1 cellular context compared by ENCODE assay signal in the genomic region with DNA sequence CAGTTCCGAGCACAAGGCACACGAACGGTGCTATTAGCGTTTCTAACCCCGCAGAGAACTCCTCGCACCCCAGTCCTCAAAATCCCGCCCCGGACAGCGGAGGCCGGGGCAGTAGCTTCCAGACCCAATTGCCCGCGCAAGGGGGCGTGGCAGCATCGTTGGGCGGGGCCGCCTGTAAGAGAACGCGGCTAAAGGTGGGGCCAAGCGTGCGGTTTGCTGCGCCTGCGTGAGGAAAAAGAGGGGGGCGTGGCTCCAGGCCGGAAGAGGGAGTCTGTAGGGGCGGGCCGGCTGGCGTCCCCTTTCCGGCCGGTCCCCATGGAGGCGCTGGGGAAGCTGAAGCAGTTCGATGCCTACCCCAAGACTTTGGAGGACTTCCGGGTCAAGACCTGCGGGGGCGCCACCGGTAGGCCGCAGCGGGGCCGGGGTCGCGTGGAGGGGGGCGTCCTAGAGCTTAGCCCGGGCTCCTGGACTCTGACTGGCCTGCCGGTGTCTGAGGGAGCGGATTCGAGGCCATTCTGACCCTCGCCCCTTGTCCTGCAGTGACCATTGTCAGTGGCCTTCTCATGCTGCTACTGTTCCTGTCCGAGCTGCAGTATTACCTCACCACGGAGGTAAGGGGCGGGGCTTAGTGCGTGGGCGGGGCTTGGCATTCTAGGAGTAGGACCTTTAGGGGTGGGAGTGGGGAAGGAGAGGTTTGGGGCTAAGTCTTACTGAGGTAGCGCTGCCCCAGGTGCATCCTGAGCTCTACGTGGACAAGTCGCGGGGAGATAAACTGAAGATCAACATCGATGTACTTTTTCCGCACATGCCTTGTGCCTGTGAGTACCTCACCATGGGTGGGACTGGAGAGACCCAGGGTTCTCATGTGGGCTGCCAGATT.
TF ChIP-seq lines count a peak whose summit lies in the region.

A gene (plus strand): TSS at position 296 of the 880 bp plus-strand sequence. CDS start 20 bp downstream, at position 316.

TF ChIP-seq in HepG2, 621 proteins besides CTCF, POLR2A, EP300 and RAD21 (continued from another document and continues in another):
- TF ChIP-seq CBX5 (CRISPR knock-in tag; IDR thresholded peaks at IDR 0.05; ENCODE audit: borderline replicate concordance) (peak; percentile 40; the same call in 1 of the 2 replicates), ARNTL (CRISPR knock-in tag; IDR thresholded peaks at IDR 0.05) (0 out of 2 replicates have a peak, but pooled peaks have one; percentile 75), KLF6 (CRISPR knock-in tag; IDR thresholded peaks at IDR 0.05) (no peak; the same call in 1 of the 2 replicates), ZNF354B (CRISPR knock-in tag; IDR thresholded peaks at IDR 0.05) (no peak), ZZZ3 (CRISPR knock-in tag; IDR thresholded peaks at IDR 0.05; ENCODE audit: borderline replicate concordance) (peak; percentile 86; the same call in 1 of the 2 replicates), JUND (CRISPR knock-in tag; IDR thresholded peaks at IDR 0.05) (no peak; the same call in 1 of the 2 replicates), BRD4 (CRISPR knock-in tag; IDR thresholded peaks at IDR 0.05) (0 out of 2 replicates have a peak, but pooled peaks have one; percentile 48), NCOA2 (CRISPR knock-in tag; IDR thresholded peaks at IDR 0.05) (no peak), HOXA5 (CRISPR knock-in tag; IDR thresholded peaks at IDR 0.05) (peak; percentile 64; the same call in 1 of the 2 replicates), ZFP62 (CRISPR knock-in tag; IDR thresholded peaks at IDR 0.05) (no peak), PHF8 (CRISPR knock-in tag; IDR thresholded peaks at IDR 0.05) (peak; percentile 94), ZNF577 (CRISPR knock-in tag; IDR thresholded peaks at IDR 0.05; ENCODE audit: borderline replicate concordance, low read depth) (no peak; the same call in 1 of the 2 replicates), MAFK (conservative IDR thresholded peaks at IDR 0.05 in 1 of 2, IDR thresholded peaks at IDR 0.05 in 1 of 2; ENCODE audit: low read length in 2 of 2) (no peak), GABPA (IDR thresholded peaks at IDR 0.05; ENCODE audit: low read depth, low read length) (peak; percentile 95), GABPA (CRISPR knock-in tag; IDR thresholded peaks at IDR 0.05; ENCODE audit: low read depth) (peak; percentile 98), ZBTB21 (CRISPR knock-in tag; IDR thresholded peaks at IDR 0.05) (peak; percentile 42; the same call in 1 of the 2 replicates), STAG1 (CRISPR knock-in tag; IDR thresholded peaks at IDR 0.05) (no peak), KDM3A (CRISPR knock-in tag; IDR thresholded peaks at IDR 0.05; ENCODE audit: low read depth) (peak; percentile 82; the same call in 1 of the 2 replicates), ZNF143 (CRISPR knock-in tag; IDR thresholded peaks at IDR 0.05) (no peak), XRCC5 (optimal IDR thresholded peaks at IDR 0.05; ENCODE audit: low read length) (peak; percentile 92), ZFYVE20 (CRISPR knock-in tag; IDR thresholded peaks at IDR 0.05; ENCODE audit: borderline replicate concordance, low read depth) (no peak), TCF7 (IDR thresholded peaks at IDR 0.05; ENCODE audit: low read depth) (no peak; the same call in 1 of the 2 replicates), ADNP (CRISPR knock-in tag; IDR thresholded peaks at IDR 0.05) (no peak), MIER2 (CRISPR knock-in tag; IDR thresholded peaks at IDR 0.05) (no peak; the same call in 1 of the 2 replicates), ZNF382 (CRISPR knock-in tag; IDR thresholded peaks at IDR 0.05; ENCODE audit: borderline replicate concordance) (no peak), ARHGAP35 (CRISPR knock-in tag; IDR thresholded peaks at IDR 0.05; ENCODE audit: borderline replicate concordance) (no peak; the same call in none of the 2 replicates), AHR (CRISPR knock-in tag; IDR thresholded peaks at IDR 0.05) (no peak; the same call in 1 of the 2 replicates), DMAP1 (CRISPR knock-in tag; IDR thresholded peaks at IDR 0.05) (peak; percentile 93), TEAD2 (CRISPR knock-in tag; IDR thresholded peaks at IDR 0.05) (peak; percentile 15; the same call in 1 of the 2 replicates), ZNF737 (CRISPR knock-in tag; IDR thresholded peaks at IDR 0.05; ENCODE audit: borderline replicate concordance) (0 out of 2 replicates have a peak, but pooled peaks have one; percentile 33), MZF1 (CRISPR knock-in tag; IDR thresholded peaks at IDR 0.05; ENCODE audit: borderline replicate concordance) (peak; percentile 84; the same call in 1 of the 2 replicates), ZNF652 (CRISPR knock-in tag; IDR thresholded peaks at IDR 0.05; ENCODE audit: borderline replicate concordance, low read depth) (no peak), ZNF496 (CRISPR knock-in tag; IDR thresholded peaks at IDR 0.05; ENCODE audit: insufficient replicate concordance) (no peak), ATF7 (IDR thresholded peaks at IDR 0.05) (0 out of 2 replicates have a peak, but pooled peaks have one; percentile 36), ATF7 (CRISPR knock-in tag; IDR thresholded peaks at IDR 0.05) (0 out of 2 replicates have a peak, but pooled peaks have one; percentile 23), ZFAT (CRISPR knock-in tag; conservative IDR thresholded peaks at IDR 0.05) (no peak)
- TF ChIP-seq, protein P1, sequence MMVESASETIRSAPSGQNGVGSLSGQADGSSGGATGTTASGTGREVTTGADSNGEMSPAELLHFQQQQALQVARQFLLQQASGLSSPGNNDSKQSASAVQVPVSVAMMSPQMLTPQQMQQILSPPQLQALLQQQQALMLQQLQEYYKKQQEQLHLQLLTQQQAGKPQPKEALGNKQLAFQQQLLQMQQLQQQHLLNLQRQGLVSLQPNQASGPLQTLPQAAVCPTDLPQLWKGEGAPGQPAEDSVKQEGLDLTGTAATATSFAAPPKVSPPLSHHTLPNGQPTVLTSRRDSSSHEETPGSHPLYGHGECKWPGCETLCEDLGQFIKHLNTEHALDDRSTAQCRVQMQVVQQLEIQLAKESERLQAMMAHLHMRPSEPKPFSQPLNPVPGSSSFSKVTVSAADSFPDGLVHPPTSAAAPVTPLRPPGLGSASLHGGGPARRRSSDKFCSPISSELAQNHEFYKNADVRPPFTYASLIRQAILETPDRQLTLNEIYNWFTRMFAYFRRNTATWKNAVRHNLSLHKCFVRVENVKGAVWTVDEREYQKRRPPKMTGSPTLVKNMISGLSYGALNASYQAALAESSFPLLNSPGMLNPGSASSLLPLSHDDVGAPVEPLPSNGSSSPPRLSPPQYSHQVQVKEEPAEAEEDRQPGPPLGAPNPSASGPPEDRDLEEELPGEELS (CRISPR knock-in tag; IDR thresholded peaks at IDR 0.05) = peak; percentile 44
- TF ChIP-seq, protein P2, sequence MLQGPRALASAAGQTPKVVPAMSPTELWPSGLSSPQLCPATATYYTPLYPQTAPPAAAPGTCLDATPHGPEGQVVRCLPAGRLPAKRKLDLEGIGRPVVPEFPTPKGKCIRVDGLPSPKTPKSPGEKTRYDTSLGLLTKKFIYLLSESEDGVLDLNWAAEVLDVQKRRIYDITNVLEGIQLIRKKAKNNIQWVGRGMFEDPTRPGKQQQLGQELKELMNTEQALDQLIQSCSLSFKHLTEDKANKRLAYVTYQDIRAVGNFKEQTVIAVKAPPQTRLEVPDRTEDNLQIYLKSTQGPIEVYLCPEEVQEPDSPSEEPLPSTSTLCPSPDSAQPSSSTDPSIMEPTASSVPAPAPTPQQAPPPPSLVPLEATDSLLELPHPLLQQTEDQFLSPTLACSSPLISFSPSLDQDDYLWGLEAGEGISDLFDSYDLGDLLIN (CRISPR knock-in tag; IDR thresholded peaks at IDR 0.05; ENCODE audit: borderline replicate concordance) = no peak
- TF ChIP-seq, protein P3, sequence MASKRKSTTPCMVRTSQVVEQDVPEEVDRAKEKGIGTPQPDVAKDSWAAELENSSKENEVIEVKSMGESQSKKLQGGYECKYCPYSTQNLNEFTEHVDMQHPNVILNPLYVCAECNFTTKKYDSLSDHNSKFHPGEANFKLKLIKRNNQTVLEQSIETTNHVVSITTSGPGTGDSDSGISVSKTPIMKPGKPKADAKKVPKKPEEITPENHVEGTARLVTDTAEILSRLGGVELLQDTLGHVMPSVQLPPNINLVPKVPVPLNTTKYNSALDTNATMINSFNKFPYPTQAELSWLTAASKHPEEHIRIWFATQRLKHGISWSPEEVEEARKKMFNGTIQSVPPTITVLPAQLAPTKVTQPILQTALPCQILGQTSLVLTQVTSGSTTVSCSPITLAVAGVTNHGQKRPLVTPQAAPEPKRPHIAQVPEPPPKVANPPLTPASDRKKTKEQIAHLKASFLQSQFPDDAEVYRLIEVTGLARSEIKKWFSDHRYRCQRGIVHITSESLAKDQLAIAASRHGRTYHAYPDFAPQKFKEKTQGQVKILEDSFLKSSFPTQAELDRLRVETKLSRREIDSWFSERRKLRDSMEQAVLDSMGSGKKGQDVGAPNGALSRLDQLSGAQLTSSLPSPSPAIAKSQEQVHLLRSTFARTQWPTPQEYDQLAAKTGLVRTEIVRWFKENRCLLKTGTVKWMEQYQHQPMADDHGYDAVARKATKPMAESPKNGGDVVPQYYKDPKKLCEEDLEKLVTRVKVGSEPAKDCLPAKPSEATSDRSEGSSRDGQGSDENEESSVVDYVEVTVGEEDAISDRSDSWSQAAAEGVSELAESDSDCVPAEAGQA (IDR thresholded peaks at IDR 0.05; ENCODE audit: low read depth) = peak; percentile 27; the same call in 1 of the 2 replicates
- TF ChIP-seq, protein P3 (CRISPR knock-in tag; IDR thresholded peaks at IDR 0.05; ENCODE audit: borderline replicate concordance) = no peak; the same call in 1 of the 2 replicates
- TF ChIP-seq, protein P4, sequence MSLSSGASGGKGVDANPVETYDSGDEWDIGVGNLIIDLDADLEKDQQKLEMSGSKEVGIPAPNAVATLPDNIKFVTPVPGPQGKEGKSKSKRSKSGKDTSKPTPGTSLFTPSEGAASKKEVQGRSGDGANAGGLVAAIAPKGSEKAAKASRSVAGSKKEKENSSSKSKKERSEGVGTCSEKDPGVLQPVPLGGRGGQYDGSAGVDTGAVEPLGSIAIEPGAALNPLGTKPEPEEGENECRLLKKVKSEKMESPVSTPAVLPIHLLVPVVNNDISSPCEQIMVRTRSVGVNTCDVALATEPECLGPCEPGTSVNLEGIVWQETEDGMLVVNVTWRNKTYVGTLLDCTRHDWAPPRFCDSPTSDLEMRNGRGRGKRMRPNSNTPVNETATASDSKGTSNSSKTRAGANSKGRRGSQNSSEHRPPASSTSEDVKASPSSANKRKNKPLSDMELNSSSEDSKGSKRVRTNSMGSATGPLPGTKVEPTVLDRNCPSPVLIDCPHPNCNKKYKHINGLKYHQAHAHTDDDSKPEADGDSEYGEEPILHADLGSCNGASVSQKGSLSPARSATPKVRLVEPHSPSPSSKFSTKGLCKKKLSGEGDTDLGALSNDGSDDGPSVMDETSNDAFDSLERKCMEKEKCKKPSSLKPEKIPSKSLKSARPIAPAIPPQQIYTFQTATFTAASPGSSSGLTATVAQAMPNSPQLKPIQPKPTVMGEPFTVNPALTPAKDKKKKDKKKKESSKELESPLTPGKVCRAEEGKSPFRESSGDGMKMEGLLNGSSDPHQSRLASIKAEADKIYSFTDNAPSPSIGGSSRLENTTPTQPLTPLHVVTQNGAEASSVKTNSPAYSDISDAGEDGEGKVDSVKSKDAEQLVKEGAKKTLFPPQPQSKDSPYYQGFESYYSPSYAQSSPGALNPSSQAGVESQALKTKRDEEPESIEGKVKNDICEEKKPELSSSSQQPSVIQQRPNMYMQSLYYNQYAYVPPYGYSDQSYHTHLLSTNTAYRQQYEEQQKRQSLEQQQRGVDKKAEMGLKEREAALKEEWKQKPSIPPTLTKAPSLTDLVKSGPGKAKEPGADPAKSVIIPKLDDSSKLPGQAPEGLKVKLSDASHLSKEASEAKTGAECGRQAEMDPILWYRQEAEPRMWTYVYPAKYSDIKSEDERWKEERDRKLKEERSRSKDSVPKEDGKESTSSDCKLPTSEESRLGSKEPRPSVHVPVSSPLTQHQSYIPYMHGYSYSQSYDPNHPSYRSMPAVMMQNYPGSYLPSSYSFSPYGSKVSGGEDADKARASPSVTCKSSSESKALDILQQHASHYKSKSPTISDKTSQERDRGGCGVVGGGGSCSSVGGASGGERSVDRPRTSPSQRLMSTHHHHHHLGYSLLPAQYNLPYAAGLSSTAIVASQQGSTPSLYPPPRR (CRISPR knock-in tag; IDR thresholded peaks at IDR 0.05; ENCODE audit: borderline replicate concordance) = peak; percentile 45
- TF ChIP-seq, protein P5, sequence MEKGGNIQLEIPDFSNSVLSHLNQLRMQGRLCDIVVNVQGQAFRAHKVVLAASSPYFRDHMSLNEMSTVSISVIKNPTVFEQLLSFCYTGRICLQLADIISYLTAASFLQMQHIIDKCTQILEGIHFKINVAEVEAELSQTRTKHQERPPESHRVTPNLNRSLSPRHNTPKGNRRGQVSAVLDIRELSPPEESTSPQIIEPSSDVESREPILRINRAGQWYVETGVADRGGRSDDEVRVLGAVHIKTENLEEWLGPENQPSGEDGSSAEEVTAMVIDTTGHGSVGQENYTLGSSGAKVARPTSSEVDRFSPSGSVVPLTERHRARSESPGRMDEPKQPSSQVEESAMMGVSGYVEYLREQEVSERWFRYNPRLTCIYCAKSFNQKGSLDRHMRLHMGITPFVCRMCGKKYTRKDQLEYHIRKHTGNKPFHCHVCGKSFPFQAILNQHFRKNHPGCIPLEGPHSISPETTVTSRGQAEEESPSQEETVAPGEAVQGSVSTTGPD (CRISPR knock-in tag; IDR thresholded peaks at IDR 0.05) = no peak
